1 cellular context compared by ENCODE assay signal in the genomic region with DNA sequence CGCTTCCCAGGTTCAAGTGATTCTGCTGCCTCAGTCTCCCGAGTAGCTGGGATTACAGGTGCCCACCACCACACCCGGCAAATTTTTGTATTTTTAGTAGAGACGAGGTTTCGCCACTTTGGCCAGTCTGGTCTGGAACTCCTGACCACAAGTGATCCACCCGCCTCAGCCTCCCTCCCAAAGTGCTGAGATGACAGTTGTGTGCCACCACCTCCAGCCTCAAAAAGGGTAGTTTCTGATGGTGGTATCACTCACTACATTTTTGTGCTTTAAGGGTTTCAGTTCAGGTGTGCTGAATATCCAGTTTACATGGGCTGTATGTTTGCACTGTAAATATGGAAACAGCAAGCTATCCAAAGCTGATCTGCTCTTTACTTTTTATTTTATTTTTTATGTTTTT.
TF ChIP-seq lines count a peak whose summit lies in the region.

No MANE protein-coding gene starts in this region.

TF ChIP-seq in GM23338, 12 proteins besides CTCF, POLR2A, EP300 and RAD21 (continued from another document):
- TF ChIP-seq, protein P1, sequence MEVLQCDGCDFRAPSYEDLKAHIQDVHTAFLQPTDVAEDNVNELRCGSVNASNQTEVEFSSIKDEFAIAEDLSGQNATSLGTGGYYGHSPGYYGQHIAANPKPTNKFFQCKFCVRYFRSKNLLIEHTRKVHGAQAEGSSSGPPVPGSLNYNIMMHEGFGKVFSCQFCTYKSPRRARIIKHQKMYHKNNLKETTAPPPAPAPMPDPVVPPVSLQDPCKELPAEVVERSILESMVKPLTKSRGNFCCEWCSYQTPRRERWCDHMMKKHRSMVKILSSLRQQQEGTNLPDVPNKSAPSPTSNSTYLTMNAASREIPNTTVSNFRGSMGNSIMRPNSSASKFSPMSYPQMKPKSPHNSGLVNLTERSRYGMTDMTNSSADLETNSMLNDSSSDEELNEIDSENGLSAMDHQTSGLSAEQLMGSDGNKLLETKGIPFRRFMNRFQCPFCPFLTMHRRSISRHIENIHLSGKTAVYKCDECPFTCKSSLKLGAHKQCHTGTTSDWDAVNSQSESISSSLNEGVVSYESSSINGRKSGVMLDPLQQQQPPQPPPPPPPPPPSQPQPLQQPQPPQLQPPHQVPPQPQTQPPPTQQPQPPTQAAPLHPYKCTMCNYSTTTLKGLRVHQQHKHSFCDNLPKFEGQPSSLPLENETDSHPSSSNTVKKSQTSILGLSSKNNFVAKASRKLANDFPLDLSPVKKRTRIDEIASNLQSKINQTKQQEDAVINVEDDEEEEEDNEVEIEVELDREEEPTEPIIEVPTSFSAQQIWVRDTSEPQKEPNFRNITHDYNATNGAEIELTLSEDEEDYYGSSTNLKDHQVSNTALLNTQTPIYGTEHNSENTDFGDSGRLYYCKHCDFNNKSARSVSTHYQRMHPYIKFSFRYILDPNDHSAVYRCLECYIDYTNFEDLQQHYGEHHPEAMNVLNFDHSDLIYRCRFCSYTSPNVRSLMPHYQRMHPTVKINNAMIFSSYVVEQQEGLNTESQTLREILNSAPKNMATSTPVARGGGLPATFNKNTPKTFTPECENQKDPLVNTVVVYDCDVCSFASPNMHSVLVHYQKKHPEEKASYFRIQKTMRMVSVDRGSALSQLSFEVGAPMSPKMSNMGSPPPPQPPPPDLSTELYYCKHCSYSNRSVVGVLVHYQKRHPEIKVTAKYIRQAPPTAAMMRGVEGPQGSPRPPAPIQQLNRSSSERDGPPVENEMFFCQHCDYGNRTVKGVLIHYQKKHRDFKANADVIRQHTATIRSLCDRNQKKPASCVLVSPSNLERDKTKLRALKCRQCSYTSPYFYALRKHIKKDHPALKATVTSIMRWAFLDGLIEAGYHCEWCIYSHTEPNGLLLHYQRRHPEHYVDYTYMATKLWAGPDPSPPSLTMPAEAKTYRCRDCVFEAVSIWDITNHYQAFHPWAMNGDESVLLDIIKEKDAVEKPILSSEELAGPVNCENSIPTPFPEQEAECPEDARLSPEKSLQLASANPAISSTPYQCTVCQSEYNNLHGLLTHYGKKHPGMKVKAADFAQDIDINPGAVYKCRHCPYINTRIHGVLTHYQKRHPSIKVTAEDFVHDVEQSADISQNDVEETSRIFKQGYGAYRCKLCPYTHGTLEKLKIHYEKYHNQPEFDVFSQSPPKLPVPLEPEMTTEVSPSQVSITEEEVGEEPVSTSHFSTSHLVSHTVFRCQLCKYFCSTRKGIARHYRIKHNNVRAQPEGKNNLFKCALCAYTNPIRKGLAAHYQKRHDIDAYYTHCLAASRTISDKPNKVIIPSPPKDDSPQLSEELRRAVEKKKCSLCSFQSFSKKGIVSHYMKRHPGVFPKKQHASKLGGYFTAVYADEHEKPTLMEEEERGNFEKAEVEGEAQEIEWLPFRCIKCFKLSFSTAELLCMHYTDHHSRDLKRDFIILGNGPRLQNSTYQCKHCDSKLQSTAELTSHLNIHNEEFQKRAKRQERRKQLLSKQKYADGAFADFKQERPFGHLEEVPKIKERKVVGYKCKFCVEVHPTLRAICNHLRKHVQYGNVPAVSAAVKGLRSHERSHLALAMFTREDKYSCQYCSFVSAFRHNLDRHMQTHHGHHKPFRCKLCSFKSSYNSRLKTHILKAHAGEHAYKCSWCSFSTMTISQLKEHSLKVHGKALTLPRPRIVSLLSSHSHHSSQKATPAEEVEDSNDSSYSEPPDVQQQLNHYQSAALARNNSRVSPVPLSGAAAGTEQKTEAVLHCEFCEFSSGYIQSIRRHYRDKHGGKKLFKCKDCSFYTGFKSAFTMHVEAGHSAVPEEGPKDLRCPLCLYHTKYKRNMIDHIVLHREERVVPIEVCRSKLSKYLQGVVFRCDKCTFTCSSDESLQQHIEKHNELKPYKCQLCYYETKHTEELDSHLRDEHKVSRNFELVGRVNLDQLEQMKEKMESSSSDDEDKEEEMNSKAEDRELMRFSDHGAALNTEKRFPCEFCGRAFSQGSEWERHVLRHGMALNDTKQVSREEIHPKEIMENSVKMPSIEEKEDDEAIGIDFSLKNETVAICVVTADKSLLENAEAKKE (CRISPR knock-in tag; IDR thresholded peaks at IDR 0.05), result no peak
- TF ChIP-seq, protein P2, sequence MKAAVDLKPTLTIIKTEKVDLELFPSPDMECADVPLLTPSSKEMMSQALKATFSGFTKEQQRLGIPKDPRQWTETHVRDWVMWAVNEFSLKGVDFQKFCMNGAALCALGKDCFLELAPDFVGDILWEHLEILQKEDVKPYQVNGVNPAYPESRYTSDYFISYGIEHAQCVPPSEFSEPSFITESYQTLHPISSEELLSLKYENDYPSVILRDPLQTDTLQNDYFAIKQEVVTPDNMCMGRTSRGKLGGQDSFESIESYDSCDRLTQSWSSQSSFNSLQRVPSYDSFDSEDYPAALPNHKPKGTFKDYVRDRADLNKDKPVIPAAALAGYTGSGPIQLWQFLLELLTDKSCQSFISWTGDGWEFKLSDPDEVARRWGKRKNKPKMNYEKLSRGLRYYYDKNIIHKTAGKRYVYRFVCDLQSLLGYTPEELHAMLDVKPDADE (IDR thresholded peaks at IDR 0.05), result no peak
- TF ChIP-seq, protein P3, sequence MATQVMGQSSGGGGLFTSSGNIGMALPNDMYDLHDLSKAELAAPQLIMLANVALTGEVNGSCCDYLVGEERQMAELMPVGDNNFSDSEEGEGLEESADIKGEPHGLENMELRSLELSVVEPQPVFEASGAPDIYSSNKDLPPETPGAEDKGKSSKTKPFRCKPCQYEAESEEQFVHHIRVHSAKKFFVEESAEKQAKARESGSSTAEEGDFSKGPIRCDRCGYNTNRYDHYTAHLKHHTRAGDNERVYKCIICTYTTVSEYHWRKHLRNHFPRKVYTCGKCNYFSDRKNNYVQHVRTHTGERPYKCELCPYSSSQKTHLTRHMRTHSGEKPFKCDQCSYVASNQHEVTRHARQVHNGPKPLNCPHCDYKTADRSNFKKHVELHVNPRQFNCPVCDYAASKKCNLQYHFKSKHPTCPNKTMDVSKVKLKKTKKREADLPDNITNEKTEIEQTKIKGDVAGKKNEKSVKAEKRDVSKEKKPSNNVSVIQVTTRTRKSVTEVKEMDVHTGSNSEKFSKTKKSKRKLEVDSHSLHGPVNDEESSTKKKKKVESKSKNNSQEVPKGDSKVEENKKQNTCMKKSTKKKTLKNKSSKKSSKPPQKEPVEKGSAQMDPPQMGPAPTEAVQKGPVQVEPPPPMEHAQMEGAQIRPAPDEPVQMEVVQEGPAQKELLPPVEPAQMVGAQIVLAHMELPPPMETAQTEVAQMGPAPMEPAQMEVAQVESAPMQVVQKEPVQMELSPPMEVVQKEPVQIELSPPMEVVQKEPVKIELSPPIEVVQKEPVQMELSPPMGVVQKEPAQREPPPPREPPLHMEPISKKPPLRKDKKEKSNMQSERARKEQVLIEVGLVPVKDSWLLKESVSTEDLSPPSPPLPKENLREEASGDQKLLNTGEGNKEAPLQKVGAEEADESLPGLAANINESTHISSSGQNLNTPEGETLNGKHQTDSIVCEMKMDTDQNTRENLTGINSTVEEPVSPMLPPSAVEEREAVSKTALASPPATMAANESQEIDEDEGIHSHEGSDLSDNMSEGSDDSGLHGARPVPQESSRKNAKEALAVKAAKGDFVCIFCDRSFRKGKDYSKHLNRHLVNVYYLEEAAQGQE (IDR thresholded peaks at IDR 0.05; ENCODE audit: unreplicated experiment), result no peak
- no peak for TF ChIP-seq STAT1 (IDR thresholded peaks at IDR 0.05; ENCODE audit: unreplicated experiment)
- no peak for TF ChIP-seq ZNF331 (CRISPR knock-in tag; IDR thresholded peaks at IDR 0.05; ENCODE audit: low read depth)
- no peak for TF ChIP-seq NANOG (IDR thresholded peaks at IDR 0.05; ENCODE audit: borderline replicate concordance)
- no peak for TF ChIP-seq EZH2 (IDR thresholded peaks at IDR 0.05; ENCODE audit: low read depth, unreplicated experiment)
